ENCODE assay signal across 12 cellular contexts in the genomic region with DNA sequence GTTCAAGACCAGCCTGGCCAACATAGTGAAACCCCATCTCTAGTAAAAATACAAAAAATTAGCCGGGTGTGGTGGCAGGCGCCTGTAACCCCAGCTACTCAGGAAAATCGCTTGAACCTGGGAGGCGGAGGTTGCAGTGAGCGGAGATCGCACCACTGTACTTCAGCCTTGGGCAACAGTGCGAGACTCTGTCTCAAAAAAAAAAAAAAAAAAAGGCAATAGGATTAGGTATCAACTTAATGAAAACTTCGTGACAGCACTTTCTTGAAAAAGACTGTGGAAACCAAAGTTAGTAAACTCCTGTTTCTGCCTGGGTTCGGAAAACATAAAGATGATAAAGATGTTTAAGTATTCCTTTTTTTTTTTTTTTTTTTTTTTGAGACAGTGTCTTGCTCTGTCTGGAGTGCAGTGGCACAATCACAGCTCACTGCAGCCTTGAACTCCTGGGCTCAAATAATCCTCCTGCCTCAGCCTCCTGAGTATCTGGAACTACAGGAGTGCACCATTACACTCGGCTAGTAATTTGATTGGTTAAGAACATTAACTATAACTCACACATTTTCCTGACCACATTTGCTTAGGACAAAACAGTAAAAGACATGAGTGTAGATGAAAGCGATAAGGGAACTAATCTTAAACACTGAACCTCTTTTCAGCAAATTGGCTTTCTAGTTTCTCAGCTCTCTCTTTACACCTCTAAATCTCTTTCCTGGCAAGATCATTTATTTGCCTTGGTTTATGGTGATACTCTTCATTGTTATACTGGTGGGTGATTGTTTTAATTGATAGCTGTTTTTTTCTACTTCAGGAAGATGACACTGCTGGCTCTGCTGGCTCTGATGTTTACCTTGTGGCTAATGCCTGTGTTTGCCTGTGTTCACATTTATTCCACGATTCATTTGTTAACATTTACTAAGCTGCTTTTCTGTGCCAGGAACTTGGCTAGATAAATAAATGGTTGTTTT. TPM values are rescaled to one million over a fixed set of nuclear protein-coding genes. Genes with fewer than 3 reads are reported as not detected.
DNase-seq lines count a peak whose midpoint lies in the region; ATAC-seq, FAIRE-seq and TF ChIP-seq lines count a peak whose summit lies in the region.
"Had no signal": no experiment of that assay in that cellular context is flagged by ENCODE, and none has a peak within 500 bp of the region (broad histone marks: within the 10 kb centered on the region; RNA-seq: fewer than 3 reads in every experiment).

No MANE protein-coding gene starts in this region.

- no peaks in the 10 kb centered on the region for H3K27me3 ChIP-seq in BLaER1
- H3K27me3 ChIP-seq: breast epithelium had no signal

- CTCF ChIA-PET in OCI-LY7 (lab: Charles Lee; ENCODE audit: unreplicated experiment), result no interaction called here

- peaks cover 92% of the 10 kb centered on the region for H3K79me2 ChIP-seq in OCI-LY7 (ENCODE audit: insufficient read depth, low read depth, low read length)

- no peak overlapping the region for H2AFZ ChIP-seq in OCI-LY7 (ENCODE audit: low read length)

- H3K4me1 ChIP-seq in BLaER1, result peaks cover 67% of the 10 kb centered on the region
- H3K4me1 ChIP-seq in OCI-LY7 (ENCODE audit: insufficient read depth, low read length, poor library complexity, severe bottlenecking), result peaks cover 76% of the 10 kb centered on the region

- H3K9me2 ChIP-seq in OCI-LY7 (ENCODE audit: insufficient read depth, low read length), result no peaks in the 10 kb centered on the region

- peak; percentile 36 for FAIRE-seq in H54 (lab: Jason Lieb, UNC)
- FAIRE-seq: keratinocyte had no signal

- intact Hi-C loops in OCI-LY7 (cut with micrococcal nuclease; ENCODE audit: unreplicated experiment), result loop anchor here (5.0 kb wide), 1 partner anchor 144 kb away; no protein-coding TSS in a partner anchor

- peak overlapping the region; percentile 50 for H3K4me2 ChIP-seq in BLaER1
- peak overlapping the region; percentile 62 for H3K4me2 ChIP-seq in OCI-LY7 (ENCODE audit: low read length)

- peaks cover 92% of the 10 kb centered on the region for H4K20me1 ChIP-seq in BLaER1
- H4K20me1 ChIP-seq in OCI-LY7 (ENCODE audit: insufficient read depth, low read length), result peaks cover 64% of the 10 kb centered on the region

- no peak for ATAC-seq in HG02852 (IDR thresholded peaks at IDR 0.05; ENCODE audit: unreplicated experiment)
- no peak for ATAC-seq in HG03521 (IDR thresholded peaks at IDR 0.05; ENCODE audit: unreplicated experiment)

- H3K4me3 ChIP-seq in BLaER1, result no peak overlapping the region
- H3K4me3 ChIP-seq in OCI-LY7 (ENCODE audit: low read depth, low read length, poor library complexity, severe bottlenecking), result peak overlapping the region; percentile 18
- H3K4me3 ChIP-seq in fibroblast of pulmonary artery (replicated peaks; ENCODE audit: low read depth, low read length), result peak overlapping the region; percentile 43
- H3K4me3 ChIP-seq: breast epithelium had no signal

- H3K36me3 ChIP-seq in BLaER1 (peaks cover 29% of the 10 kb centered on the region; the same call in 1 of the 2 replicates), OCI-LY7 (ENCODE audit: insufficient read depth, low read length) (peaks cover 9% of the 10 kb centered on the region; the same call in 1 of the 2 replicates)
- H3K36me3 ChIP-seq: breast epithelium had no signal

- BruUV-seq in OCI-LY7 (replicated peaks; lab: Mats Ljungman, UMichigan), result no TSS peak

- POLR2A ChIA-PET in OCI-LY7 (lab: Charles Lee), result interaction anchor here (0.6 to 3.7 kb wide), 9 partner anchors 8 to 209 kb away, joined by 3 to 32 read pairs (median 4); no protein-coding TSS in a partner anchor

- no peak for TF ChIP-seq CTCF in OCI-LY7 (conservative IDR thresholded peaks at IDR 0.05; ENCODE audit: low read length)
- no peak for TF ChIP-seq CTCF in fibroblast of pulmonary artery (IDR thresholded peaks at IDR 0.05; ENCODE audit: low read length, missing control alignments)

- no peak overlapping the region for H3K9ac ChIP-seq in BLaER1

- TF ChIP-seq POLR2A in H54 (IDR thresholded peaks at IDR 0.05; ENCODE audit: low read depth, low read length), result no peak

- DNase-seq in H54 (ENCODE audit: insufficient read length, low spot score) (no peak), OCI-LY7 (ENCODE audit: low spot score) (peak; percentile 46), fibroblast of pulmonary artery (ENCODE audit: low read depth) (peak; percentile 40), NCI-H446 (lab: John Stamatoyannopoulos, UW) (no peak), HCEC 1CT (no peak)
- DNase-seq: DND-41, T1000 had no signal

- H3K9me3 ChIP-seq in BLaER1 (peaks cover 13% of the 10 kb centered on the region; the same call in 1 of the 2 replicates), OCI-LY7 (ENCODE audit: low read length) (no peaks in the 10 kb centered on the region)
- H3K9me3 ChIP-seq: breast epithelium had no signal

- no peak overlapping the region for H3K27ac ChIP-seq in BLaER1
- peak overlapping the region; percentile 9 for H3K27ac ChIP-seq in OCI-LY7 (ENCODE audit: low read depth, low read length, poor library complexity, severe bottlenecking)
- H3K27ac ChIP-seq: breast epithelium had no signal

RNA-seq across cellular contexts. Expression of gene HIF1A, which starts 15.8 kb away (rescaled TPM):
- 59.5 and 71.7 TPM in 2 replicates for total RNA-seq in OCI-LY7 (2014; rRNA removed; shearing (Covaris generic))
- total RNA-seq in OCI-LY7 (2022), result 88.1 and 93.7 TPM in 2 replicates

RNA-seq across cellular contexts. Expression of gene SNAPC1, which starts 51.1 kb away (rescaled TPM):
- total RNA-seq in OCI-LY7 (2014; rRNA removed; shearing (Covaris generic)), result 10.5 and 11.7 TPM in 2 replicates
- 9.5 and 12.1 TPM in 2 replicates for total RNA-seq in OCI-LY7 (2022)

Comparison
In these comparisons a context has a peak if more than half of its experiments do, and no peak if none do; other contexts are left out.
1. DNase-seq: peak in OCI-LY7 (single experiment) and fibroblast of pulmonary artery (single experiment); none in H54 (single experiment), NCI-H446 (0 of 2) and HCEC 1CT (single experiment).